Comparison of ENCODE assay signal across 19 cellular contexts in genomic region chr18:63374520-63374919, GRCh38.
"Had no signal": no experiment of that assay in that cellular context is flagged by ENCODE, and none has a peak within 500 bp of the region (broad histone marks: within the 10 kb centered on the region; RNA-seq: fewer than 3 reads in every experiment).

No MANE protein-coding gene starts in this region.

- DNase-seq: dorsolateral prefrontal cortex; effector CD8-positive, alpha-beta T cell; heart left ventricle; hippocampal formation; islet precursor cell; mammary epithelial cell; naive thymus-derived CD4-positive, alpha-beta T cell; nephron progenitor cell; psoas muscle; retina; right lobe of liver; stimulated activated CD4-positive, alpha-beta T cell treated with anti-CD3 and anti-CD28 coated beads, Interleukin-4, amount 100 ng/mL, for 24 hours; tibial artery; upper lobe of left lung; uterus had no signal

- H2AFZ ChIP-seq: parathyroid adenoma had no signal

- H3K9me3 ChIP-seq: right lobe of liver, upper lobe of left lung, uterus had no signal

- H3K4me3 ChIP-seq: coronary artery, dorsolateral prefrontal cortex, heart left ventricle, psoas muscle, right lobe of liver, tibial artery, upper lobe of left lung, uterus had no signal

- H3K9ac ChIP-seq: parathyroid adenoma had no signal

- H3K79me2 ChIP-seq: parathyroid adenoma had no signal

- H3K36me3 ChIP-seq: heart left ventricle, right lobe of liver, tibial artery, upper lobe of left lung, uterus had no signal

- H3K27me3 ChIP-seq: dorsolateral prefrontal cortex, heart left ventricle, right lobe of liver, tibial artery, upper lobe of left lung, uterus had no signal

- H3K4me1 ChIP-seq: parathyroid adenoma, psoas muscle, right lobe of liver, tibial artery, upper lobe of left lung, uterus had no signal

- H3K27ac ChIP-seq: coronary artery, dorsolateral prefrontal cortex, heart left ventricle, parathyroid adenoma, psoas muscle, right lobe of liver, tibial artery, upper lobe of left lung, uterus had no signal

- ATAC-seq: heart left ventricle; left lobe of liver; naive thymus-derived CD4-positive, alpha-beta T cell; psoas muscle; right lobe of liver; stimulated activated memory B cell treated with anti-CD40 and anti-IgM and Interleukin-4, amounts not matched to agents 10 μg/mL and 1 μg/mL and 100 μg/mL, for 72 hours had no signal
